In genomic region chr1:15998929-15999328, GRCh38 we compare ENCODE assay signal across 2 cellular contexts.
TF ChIP-seq lines count a peak whose summit lies in the region.

No MANE protein-coding gene starts in this region.

TF ChIP-seq in K562, 482 proteins besides CTCF, POLR2A, EP300 and RAD21:
- peak; percentile 44; the same call in 1 of the 2 replicates for TF ChIP-seq BCOR (IDR thresholded peaks at IDR 0.05)
- TF ChIP-seq ETS2 (tag; IDR thresholded peaks at IDR 0.05; ENCODE audit: borderline replicate concordance, poor library complexity, severe bottlenecking): no peak
- peak; percentile 33 for TF ChIP-seq RBM25 (IDR thresholded peaks at IDR 0.05; ENCODE audit: low read depth, low read length, severe bottlenecking)
- TF ChIP-seq ZBTB34 (CRISPR knock-in tag; IDR thresholded peaks at IDR 0.05): no peak
- TF ChIP-seq PTBP1 (IDR thresholded peaks at IDR 0.05; ENCODE audit: low read depth, low read length): 0 out of 2 replicates have a peak, but pooled peaks have one; percentile 56
- TF ChIP-seq NFYB (IDR thresholded peaks at IDR 0.05; ENCODE audit: extremely low read depth, insufficient read length): no peak
TF ChIP-seq in K562: peak in this region for 3.

TF ChIP-seq in H1, 55 proteins besides CTCF, POLR2A, EP300 and RAD21:
- peak; percentile 77 for TF ChIP-seq KDM1A (IDR thresholded peaks at IDR 0.05; ENCODE audit: borderline replicate concordance, low read length)
- TF ChIP-seq ASH2L (IDR thresholded peaks at IDR 0.05; ENCODE audit: low read length): no peak
